8 cellular contexts compared by ENCODE assay signal in the genomic region with DNA sequence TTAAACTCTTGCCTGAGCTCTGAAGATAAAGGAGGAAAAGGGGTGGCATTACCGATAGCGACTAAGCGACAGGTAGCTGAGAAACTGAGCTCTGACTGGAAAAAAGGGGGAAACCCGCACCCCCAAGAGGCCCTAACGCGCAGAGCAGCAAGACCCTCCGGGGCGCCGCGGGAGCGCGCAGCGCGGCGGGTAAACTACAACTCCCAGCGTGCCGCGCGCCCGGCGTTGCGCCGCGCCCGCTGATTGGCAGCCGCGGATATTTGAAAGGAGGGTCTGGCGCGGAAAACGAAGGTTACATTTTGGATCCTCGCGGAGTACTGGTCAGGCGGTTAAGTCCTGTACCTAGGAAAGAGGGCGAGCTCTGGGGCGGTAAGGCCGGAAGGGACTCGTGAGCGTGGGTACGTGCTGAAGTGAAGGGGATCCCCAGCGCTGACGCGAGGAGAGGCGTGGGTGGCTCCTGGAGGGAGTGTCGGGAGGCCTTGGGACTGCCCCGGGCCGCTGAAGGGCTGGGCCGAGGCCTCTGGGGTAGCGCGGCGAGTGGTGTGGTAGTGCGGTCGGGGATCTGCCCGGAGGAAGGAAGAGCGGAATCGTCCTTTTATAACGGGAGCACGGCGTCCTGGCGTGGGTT. TPM values are rescaled to one million over a fixed set of nuclear protein-coding genes. Genes with fewer than 3 reads are reported as not detected.
A peak's percentile ranks its signal among the peaks of the same experiment; 100 is the strongest.
DNase-seq lines count a peak whose midpoint lies in the region; ATAC-seq and TF ChIP-seq lines count a peak whose summit lies in the region.

A gene (plus strand): TSS at position 291 of the 628 bp plus-strand sequence. CDS start 468 bp downstream, outside the sequence.

- no peaks in the 10 kb centered on the region for H3K27me3 Mint-ChIP-seq in IgD-negative memory B cell
- no peaks in the 10 kb centered on the region for H3K27me3 Mint-ChIP-seq in neural crest cell (ENCODE audit: low read depth)

- H3K27ac Mint-ChIP-seq in IgD-negative memory B cell, result peak within 1 kb of the TSS; percentile 81 to 98 (median 94)
- H3K27ac Mint-ChIP-seq in neural crest cell (ENCODE audit: unreplicated experiment), result peak within 1 kb of the TSS; percentile 99

- H3K4me1 Mint-ChIP-seq in IgD-negative memory B cell (peaks cover 16 to 19% (median 19%) of the 10 kb centered on the region in 3 donors), neural crest cell (peaks cover 35% of the 10 kb centered on the region)

- H3K9me2 ChIP-seq in DOHH2 (replicated peaks; ENCODE audit: control insufficient read depth, low read length), result no peaks in the 10 kb centered on the region

- H3K4me1 ChIP-seq in DOHH2 (ENCODE audit: control insufficient read depth, low read length), result peaks cover 30% of the 10 kb centered on the region
- peaks cover 0 to 17% (median 11%) of the 10 kb centered on the region in 5 donors for H3K4me1 ChIP-seq in subcutaneous abdominal adipose tissue (ENCODE audit: control insufficient read depth in 5 of 5, insufficient read depth in 5 of 5, low read length in 5 of 5)

- peak; percentile 61 for TF ChIP-seq CTCF in DOHH2 (IDR thresholded peaks at IDR 0.05; ENCODE audit: low read depth, low read length, poor library complexity, severe bottlenecking)
- TF ChIP-seq CTCF in neural crest cell (conservative IDR thresholded peaks at IDR 0.05), result peak; percentile 60

- no peaks in the 10 kb centered on the region for H3K9me3 ChIP-seq in DOHH2 (ENCODE audit: control insufficient read depth, insufficient read depth, low read length)
- H3K9me3 ChIP-seq in subcutaneous abdominal adipose tissue (ENCODE audit: control insufficient read depth in 5 of 5, low read length in 5 of 5), result no peaks in the 10 kb centered on the region

- H3K27ac ChIP-seq in DOHH2 (ENCODE audit: low read depth, low read length), result peak within 1 kb of the TSS; percentile 45; the same call in 1 of the 2 replicates
- H3K27ac ChIP-seq in subcutaneous abdominal adipose tissue (ENCODE audit: low read depth, low read length), result peak within 1 kb of the TSS; percentile 46

- 0 out of 2 replicates have a peak, but pooled peaks cover 8% of the 10 kb centered on the region for H4K20me1 ChIP-seq in DOHH2 (ENCODE audit: control insufficient read depth, insufficient read depth, low read depth, low read length)

- H3K36me3 ChIP-seq in DOHH2 (ENCODE audit: control insufficient read depth, low read length) (peaks cover 43% of the 10 kb centered on the region), subcutaneous abdominal adipose tissue (ENCODE audit: control insufficient read depth in 5 of 5, insufficient read depth in 5 of 5, low read length in 5 of 5) (no peaks in the 10 kb centered on the region)

- H3K27me3 ChIP-seq in DOHH2 (ENCODE audit: control insufficient read depth, low read length) (no peaks in the 10 kb centered on the region), subcutaneous abdominal adipose tissue (ENCODE audit: control insufficient read depth in 5 of 5, insufficient read depth in 4 of 5, low read length in 5 of 5) (peaks cover 0 to 2% (median 0%) of the 10 kb centered on the region in 5 donors)

- no peaks in the 10 kb centered on the region for H3F3A ChIP-seq in DOHH2 (ENCODE audit: control insufficient read depth, insufficient read depth)

- peak within 1 kb of the TSS in 4 of 5 donors; percentile 58 to 84 (median 80) for H3K9ac ChIP-seq in subcutaneous abdominal adipose tissue (ENCODE audit: low read length in 5 of 5)

- peak within 1 kb of the TSS; percentile 76 for H3K4me2 ChIP-seq in DOHH2 (ENCODE audit: low read length)

- H3K79me2 ChIP-seq in DOHH2 (ENCODE audit: control insufficient read depth, low read length), result peaks cover 44% of the 10 kb centered on the region

- no peaks in the 10 kb centered on the region for H3K36me3 Mint-ChIP-seq in IgD-negative memory B cell
- H3K36me3 Mint-ChIP-seq in neural crest cell (ENCODE audit: low read depth), result peaks cover 13% of the 10 kb centered on the region

- H3K9me3 Mint-ChIP-seq in IgD-negative memory B cell (no peaks in the 10 kb centered on the region), neural crest cell (no peaks in the 10 kb centered on the region)

- peak; percentile 83 for DNase-seq in RPMI8226
- peak; percentile 52 to 72 for DNase-seq in activated T-helper 1 cell treated with anti-CD3 and anti-CD28 coated beads, Interleukin-2, amount 50 U/mL, for 16 hours (ENCODE audit: low read depth in 1 of 2, low spot score in 1 of 2)
- DNase-seq in fibroblast of the conjunctiva (ENCODE audit: low read depth), result peak; percentile 65
- DNase-seq in neural crest cell (ENCODE audit: low read depth, low spot score), result peak; percentile 71

- ATAC-seq in GM21576 (IDR thresholded peaks at IDR 0.05; ENCODE audit: unreplicated experiment), result peak; percentile 80

- H3K4me3 Mint-ChIP-seq in IgD-negative memory B cell (peak within 1 kb of the TSS; percentile 96 to 99 (median 98)), neural crest cell (peak within 1 kb of the TSS; percentile 99)

- H3K4me3 ChIP-seq in DOHH2 (ENCODE audit: low read length), result peak within 1 kb of the TSS; percentile 87
- H3K4me3 ChIP-seq in subcutaneous abdominal adipose tissue (ENCODE audit: low read depth in 1 of 5, low read length in 5 of 5), result peak within 1 kb of the TSS; percentile 78 to 87 (median 81)

RNA-seq across cellular contexts. Expression of the gene that starts here (rescaled TPM):
- polyA plus RNA-seq in IgD-negative memory B cell, result not detected
- total RNA-seq in neural crest cell, result 56.3 and 65.8 TPM in 2 replicates

Comparison
In these comparisons a context has a peak if more than half of its experiments do, and no peak if none do; other contexts are left out.
1. Peak in every context shown above with its lines: DNase-seq, ATAC-seq, H3K4me3 ChIP-seq and H3K27ac ChIP-seq.